Comparison of ENCODE assay signal across 8 cellular contexts in genomic region chr1:226739696-226740065, GRCh38. TPM values are rescaled to one million over a fixed set of nuclear protein-coding genes. Genes with fewer than 3 reads are reported as not detected.
DNase-seq lines count a peak whose midpoint lies in the region; ATAC-seq and TF ChIP-seq lines count a peak whose summit lies in the region.

No MANE protein-coding gene starts in this region.

- peak overlapping the region; percentile 94 for H3K27ac Mint-ChIP-seq in CD8-positive, alpha-beta T cell

- H2BK120ac ChIP-seq in neuronal stem cell (ENCODE audit: low read depth, low read length), result no peak overlapping the region

- H3K9me3 ChIP-seq in CD8-positive, alpha-beta T cell (ENCODE audit: low read length), result no peaks in the 10 kb centered on the region
- peaks cover 9% of the 10 kb centered on the region for H3K9me3 ChIP-seq in KOPT-K1 (ENCODE audit: insufficient read depth, low read length, poor library complexity, severe bottlenecking)
- no peaks in the 10 kb centered on the region for H3K9me3 ChIP-seq in neuronal stem cell (replicated peaks in 1 of 2; ENCODE audit: control insufficient read depth in 2 of 2, insufficient read depth in 1 of 2, low read depth in 1 of 2, low read length in 2 of 2)

- no peak overlapping the region for H3K4me2 ChIP-seq in neuronal stem cell (ENCODE audit: insufficient read depth, low read length, poor library complexity, severe bottlenecking)

- ATAC-seq in CD8-positive, alpha-beta T cell, result peak; percentile 36
- ATAC-seq in HG02970 (IDR thresholded peaks at IDR 0.05; ENCODE audit: low FRiP score, unreplicated experiment), result no peak

- DNase-seq in CD8-positive, alpha-beta T cell, result no peak
- DNase-seq in coronary artery (ENCODE audit: low spot score) (no peak), neuronal stem cell (ENCODE audit: low spot score) (no peak), NCI-H524 treated with DMSO at 0.1 percent for 48 hours (lab: John Stamatoyannopoulos, UW) (no peak), NCI-H1092 treated with DMSO at 0.1 percent for 48 hours (lab: John Stamatoyannopoulos, UW) (no peak)
- no peak for DNase-seq in effector CD8-positive, alpha-beta T cell (lab: John Stamatoyannopoulos, UW)

- H3K27ac ChIP-seq in CD8-positive, alpha-beta T cell (ENCODE audit: low read depth, low read length), result peak overlapping the region; percentile 98
- H3K27ac ChIP-seq in KOPT-K1 (ENCODE audit: low read depth, low read length, poor library complexity, severe bottlenecking), result peak overlapping the region; percentile 87
- H3K27ac ChIP-seq in coronary artery, result peak overlapping the region; percentile 11 to 35
- no peak overlapping the region for H3K27ac ChIP-seq in neuronal stem cell (replicated peaks; ENCODE audit: low read length)

- no peak overlapping the region for H2BK15ac ChIP-seq in neuronal stem cell (ENCODE audit: low read length)

- H3K4me1 ChIP-seq in CD8-positive, alpha-beta T cell (ENCODE audit: insufficient read depth, low read length), result peaks cover 29% of the 10 kb centered on the region
- peaks cover 8 to 12% of the 10 kb centered on the region in 2 donors for H3K4me1 ChIP-seq in neuronal stem cell (ENCODE audit: control insufficient read depth in 2 of 2, insufficient read depth in 1 of 2, low read depth in 1 of 2, low read length in 2 of 2)

- H3K4me3 ChIP-seq in CD8-positive, alpha-beta T cell (ENCODE audit: low read depth, low read length), result peak overlapping the region; percentile 0
- H3K4me3 ChIP-seq in coronary artery, result peak overlapping the region; percentile 94
- H3K4me3 ChIP-seq in neuronal stem cell (ENCODE audit: low read length in 2 of 2), result peak overlapping the region in 1 of 2 donors; percentile 67

- peaks cover 31% of the 10 kb centered on the region for H3K4me1 Mint-ChIP-seq in CD8-positive, alpha-beta T cell (ENCODE audit: low read depth)

- H3K14ac ChIP-seq in neuronal stem cell (ENCODE audit: low read length), result no peak overlapping the region

- WGBS in neuronal stem cell (ENCODE audit: extremely low coverage in 2 of 2, insufficient read length in 2 of 2, insufficient replicate concordance in 1 of 2), 2 donors, result no CpG with 5 or more reads among the region's 3 CpGs

- H3K4me3 Mint-ChIP-seq in CD8-positive, alpha-beta T cell, result peak overlapping the region; percentile 94

- no peak overlapping the region for H4K91ac ChIP-seq in neuronal stem cell (ENCODE audit: low read depth, low read length, poor library complexity)

- no peak overlapping the region for H3K9ac ChIP-seq in neuronal stem cell (ENCODE audit: low read depth, low read length, poor library complexity)

- peaks cover 25% of the 10 kb centered on the region for H3K36me3 ChIP-seq in CD8-positive, alpha-beta T cell (ENCODE audit: insufficient read depth, low read length)
- H3K36me3 ChIP-seq in KOPT-K1 (ENCODE audit: insufficient read depth, low read length) (peaks cover 23% of the 10 kb centered on the region), neuronal stem cell (replicated peaks in 1 of 2; ENCODE audit: control insufficient read depth in 2 of 2, insufficient read depth in 2 of 2, low read length in 2 of 2) (peaks cover 5 to 23% of the 10 kb centered on the region in 2 donors)

- H3K79me1 ChIP-seq in neuronal stem cell (ENCODE audit: low read depth, low read length), result no peaks in the 10 kb centered on the region

- no peaks in the 10 kb centered on the region for H3K9me3 Mint-ChIP-seq in CD8-positive, alpha-beta T cell

- no peaks in the 10 kb centered on the region for H3K27me3 ChIP-seq in CD8-positive, alpha-beta T cell (ENCODE audit: insufficient read depth, low read length)
- H3K27me3 ChIP-seq in neuronal stem cell (ENCODE audit: control insufficient read depth in 3 of 3, insufficient read depth in 3 of 3, low read depth in 1 of 3, low read length in 3 of 3), result peaks cover 0 to 27% (median 0%) of the 10 kb centered on the region in 3 experiments

- POLR2A ChIA-PET in CD8-positive, alpha-beta T cell (lab: Charles Lee), result interaction anchor here (0.6 to 4.3 kb wide), 28 partner anchors 9 to 732 kb away, joined by 3 to 13 read pairs (median 4); partner anchors contain the start of gene COQ8A

- peaks cover 35% of the 10 kb centered on the region for H3K36me3 Mint-ChIP-seq in CD8-positive, alpha-beta T cell

- no peaks in the 10 kb centered on the region for H3K27me3 Mint-ChIP-seq in CD8-positive, alpha-beta T cell (ENCODE audit: low read depth)

- H2AK5ac ChIP-seq in neuronal stem cell (ENCODE audit: low read depth, low read length), result no peak overlapping the region

- no peak overlapping the region for H2BK5ac ChIP-seq in neuronal stem cell (ENCODE audit: low read length)

- no peak overlapping the region for H4K8ac ChIP-seq in neuronal stem cell (ENCODE audit: low read depth, low read length)

- intact Hi-C loops in CD8-positive, alpha-beta T cell (cut with DNase I, micrococcal nuclease), result loop anchor here (1.0 to 10.0 kb wide), 20 partner anchors 27 to 1345 kb away; partner anchors contain the start of genes ARF1 (in 1 of the 2), COQ8A (in 1 of the 2), H3-3A (in 1 of the 2) and LIN9 (in 1 of the 2)

- CTCF ChIA-PET in CD8-positive, alpha-beta T cell (lab: Charles Lee), result interaction anchor here (0.7 to 3.1 kb wide), 11 partner anchors 10 to 107 kb away, joined by 3 to 14 read pairs (median 3); no protein-coding TSS in a partner anchor

- TF ChIP-seq CTCF in CD8-positive, alpha-beta T cell (IDR thresholded peaks at IDR 0.05), result no peak
- TF ChIP-seq CTCF in coronary artery (IDR thresholded peaks at IDR 0.05), result no peak

- H2BK12ac ChIP-seq in neuronal stem cell (ENCODE audit: low read length), result no peak overlapping the region

- H3K23ac ChIP-seq in neuronal stem cell (ENCODE audit: low read depth, low read length, poor library complexity), result no peak overlapping the region

- H3K4ac ChIP-seq in neuronal stem cell (ENCODE audit: low read length), result no peak overlapping the region

- H2AFZ ChIP-seq in neuronal stem cell (ENCODE audit: low read length), result peak overlapping the region; percentile 94

- no peak overlapping the region for H3K18ac ChIP-seq in neuronal stem cell (ENCODE audit: low read length)

RNA-seq across cellular contexts. Expression of gene ITPKB, which starts 0.6 kb away (rescaled TPM):
- total RNA-seq in CD8-positive, alpha-beta T cell, result 100 to 1,000 TPM; 504 to 516 TPM
- polyA plus RNA-seq in neuronal stem cell (2013, experiment 1 of 2), result 6.8 TPM
- 7.0 TPM for polyA plus RNA-seq in neuronal stem cell (2013, experiment 2 of 2)
